ENCODE assay signal across 12 cellular contexts in the genomic region with DNA sequence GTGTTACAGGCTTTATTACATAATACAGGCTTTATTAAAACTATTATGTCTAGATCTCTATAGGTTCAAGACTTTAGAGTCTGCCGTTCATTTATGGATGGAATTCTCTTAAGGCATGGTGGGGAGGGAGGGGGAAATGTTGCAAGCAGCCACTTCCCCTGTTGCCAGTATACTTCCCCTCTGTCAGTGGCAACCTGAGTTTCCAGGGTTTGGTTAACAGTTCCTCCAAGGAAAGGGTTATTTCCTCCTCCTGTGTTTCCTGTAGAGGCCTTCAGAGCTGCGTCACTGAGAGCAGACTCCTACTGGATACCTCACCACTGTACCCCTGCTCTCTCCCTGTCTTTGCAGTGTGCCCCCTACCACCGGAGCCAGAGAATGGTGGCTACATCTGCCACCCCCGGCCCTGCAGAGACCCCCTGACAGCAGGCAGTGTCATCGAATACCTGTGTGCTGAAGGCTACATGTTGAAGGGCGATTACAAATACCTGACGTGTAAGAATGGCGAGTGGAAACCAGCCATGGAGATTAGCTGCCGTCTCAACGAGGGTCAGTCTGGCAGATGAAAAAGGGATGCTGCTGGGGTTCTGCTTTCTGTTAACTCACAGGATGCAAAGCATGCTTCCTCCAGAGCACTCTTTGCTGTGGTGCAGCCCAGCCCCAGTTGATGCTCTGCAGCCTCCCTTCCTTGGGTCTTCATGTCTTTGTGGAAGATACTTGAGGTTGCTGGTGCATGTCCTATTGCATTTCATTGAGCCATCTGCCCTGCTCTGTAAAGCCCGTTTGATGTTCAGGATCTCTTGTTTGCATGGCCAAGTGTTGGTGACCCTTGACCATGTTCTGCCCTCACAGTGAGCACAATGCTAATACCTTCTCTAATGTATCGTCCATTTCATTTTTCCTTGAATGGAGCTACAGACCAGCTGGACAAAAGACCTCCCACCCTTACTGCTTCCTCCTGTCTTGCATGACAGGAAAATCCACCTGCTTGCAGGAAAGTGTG.
A peak's percentile ranks its signal among the peaks of the same experiment; 100 is the strongest.
DNase-seq lines count a peak whose midpoint lies in the region; ATAC-seq and TF ChIP-seq lines count a peak whose summit lies in the region.
"Had no signal": no experiment of that assay in that cellular context is flagged by ENCODE, and none has a peak within 500 bp of the region (broad histone marks: within the 10 kb centered on the region; RNA-seq: fewer than 3 reads in every experiment).

No MANE protein-coding gene starts in this region.

- DNase-seq in Right ventricle myocardium inferior (ENCODE audit: missing footprints) (no peak), cardiac septum (ENCODE audit: low spot score) (no peak), T-cell (no peak), left lobe of liver (ENCODE audit: low spot score) (no peak), upper lobe of right lung (no peak), uterus (no peak), HPDE6-E6E7 (ENCODE audit: extremely low spot score) (no peak), cortex of kidney (lab: John Stamatoyannopoulos, UW) (no peak)
- DNase-seq: NCI-H345 had no signal

- H3K4me1 ChIP-seq in upper lobe of right lung (peaks cover 67% of the 10 kb centered on the region), uterus (no peaks in the 10 kb centered on the region)

- CTCF ChIA-PET in T-cell (lab: Charles Lee), result interaction anchor here in 1 of 2 donors (0.8 kb wide), 1 partner anchor 24 kb away, joined by 3 read pairs; no protein-coding TSS in a partner anchor

- H3K27ac ChIP-seq in upper lobe of right lung (peak overlapping the region; percentile 51), uterus (no peak overlapping the region)
- H3K27ac ChIP-seq: epithelial cell of prostate, VCaP had no signal

- no peak for TF ChIP-seq POLR2A in uterus (IDR thresholded peaks at IDR 0.05)

- H3K36me3 ChIP-seq in upper lobe of right lung, result peaks cover 51% of the 10 kb centered on the region
- H3K36me3 ChIP-seq in uterus, result no peaks in the 10 kb centered on the region

- H3K27me3 Mint-ChIP-seq in T-cell, result no peaks in the 10 kb centered on the region

- H3K9me3 Mint-ChIP-seq in T-cell, result no peaks in the 10 kb centered on the region

- intact Hi-C loops in Right ventricle myocardium inferior (cut with DNase I), result no loop called here
- intact Hi-C loops in cardiac septum (cut with DNase I), result loop anchor here (10.0 kb wide), 1 partner anchor 61 kb away; the partner anchor contains the start of gene SRSF5
- intact Hi-C loops in upper lobe of right lung (cut with DNase I), result loop anchor here (10.0 kb wide), 1 partner anchor 89 kb away; the partner anchor contains the start of gene SUSD6
- intact Hi-C loops in uterus (cut with DNase I; ENCODE audit: low total_unique reads), result no loop called here

- TF ChIP-seq CTCF in upper lobe of right lung (IDR thresholded peaks at IDR 0.05) (no peak), uterus (IDR thresholded peaks at IDR 0.05) (no peak)

- H3K27ac Mint-ChIP-seq in T-cell, result peak overlapping the region; percentile 81 to 82

- H3K27me3 ChIP-seq in upper lobe of right lung (no peaks in the 10 kb centered on the region), uterus (no peaks in the 10 kb centered on the region)
- H3K27me3 ChIP-seq: adrenal gland had no signal

- H3K9me3 ChIP-seq in upper lobe of right lung (no peaks in the 10 kb centered on the region), uterus (no peaks in the 10 kb centered on the region)
- H3K9me3 ChIP-seq: adrenal gland had no signal

- H3K4me3 ChIP-seq in upper lobe of right lung (no peak overlapping the region), uterus (no peak overlapping the region)
- H3K4me3 ChIP-seq: adrenal gland had no signal

- peaks cover 23% of the 10 kb centered on the region for H3K36me3 Mint-ChIP-seq in T-cell

- H3K4me1 Mint-ChIP-seq in T-cell, result peaks cover 47 to 62% (median 55%) of the 10 kb centered on the region in 3 donors

- H3K4me3 Mint-ChIP-seq in T-cell, result no peak overlapping the region

- POLR2A ChIA-PET in T-cell (lab: Charles Lee), result no interaction called here

- ATAC-seq in Right ventricle myocardium inferior, result peak; percentile 55
- no peak for ATAC-seq in T-cell (replicated peaks in 1 of 4)
- peak; percentile 84 for ATAC-seq in left lobe of liver
- peak; percentile 84 for ATAC-seq in upper lobe of right lung

Comparison
In these comparisons a context has a peak if more than half of its experiments do, and no peak if none do; other contexts are left out.
1. intact Hi-C loops: an anchor here in cardiac septum (10.0 kb wide) and upper lobe of right lung (10.0 kb wide); none called in Right ventricle myocardium inferior and uterus.
2. ATAC-seq: peak in Right ventricle myocardium inferior (single experiment), left lobe of liver (single experiment) and upper lobe of right lung (single experiment); none in T-cell (0 of 4).